17 cellular contexts compared by ENCODE assay signal in genomic region chr14:103684871-103685270, GRCh38.
"Had no signal": no experiment of that assay in that cellular context is flagged by ENCODE, and none has a peak within 500 bp of the region (broad histone marks: within the 10 kb centered on the region; RNA-seq: fewer than 3 reads in every experiment).

No MANE protein-coding gene starts in this region.

- H3K9me3 Mint-ChIP-seq: effector memory CD8-positive, alpha-beta T cell; stimulated activated naive B cell treated with anti-CD40 and anti-IgM and Interleukin-4, amounts not matched to agents 10 μg/mL and 1 μg/mL and 100 μg/mL, for 72 hours; stimulated activated naive CD8-positive, alpha-beta T cell treated with anti-CD3 and anti-CD28 coated beads, Interleukin-15, amount 100 ng/mL, for 72 hours had no signal

- H3K27me3 Mint-ChIP-seq: effector memory CD8-positive, alpha-beta T cell; naive thymus-derived CD8-positive, alpha-beta T cell; stimulated activated naive B cell treated with anti-CD40 and anti-IgM and Interleukin-4, amounts not matched to agents 10 μg/mL and 1 μg/mL and 100 μg/mL, for 72 hours; stimulated activated naive CD8-positive, alpha-beta T cell treated with anti-CD3 and anti-CD28 coated beads, Interleukin-15, amount 100 ng/mL, for 72 hours had no signal

- H3K4me3 Mint-ChIP-seq: effector memory CD8-positive, alpha-beta T cell; naive thymus-derived CD8-positive, alpha-beta T cell; stimulated activated naive B cell treated with anti-CD40 and anti-IgM and Interleukin-4, amounts not matched to agents 10 μg/mL and 1 μg/mL and 100 μg/mL, for 72 hours; stimulated activated naive CD8-positive, alpha-beta T cell treated with anti-CD3 and anti-CD28 coated beads, Interleukin-15, amount 100 ng/mL, for 72 hours had no signal

- ATAC-seq: effector memory CD8-positive, alpha-beta T cell; foreskin keratinocyte; left lobe of liver; mucosa of descending colon; naive thymus-derived CD8-positive, alpha-beta T cell; stimulated activated naive B cell treated with anti-CD40 and anti-IgM and Interleukin-4, amounts not matched to agents 10 μg/mL and 1 μg/mL and 100 μg/mL, for 72 hours; stimulated activated naive CD8-positive, alpha-beta T cell treated with anti-CD3 and anti-CD28 coated beads, Interleukin-15, amount 100 ng/mL, for 72 hours had no signal

- H3K27ac ChIP-seq: foreskin keratinocyte, neutrophil, thoracic aorta, transverse colon had no signal

- DNase-seq: effector memory CD8-positive, alpha-beta T cell; erythroblast; foreskin keratinocyte; heart right ventricle; hypothalamus; islet precursor cell; mucosa of descending colon; naive thymus-derived CD8-positive, alpha-beta T cell; stimulated activated CD4-positive, alpha-beta T cell treated with anti-CD3 and anti-CD28 coated beads, Interleukin-15, amount 100 ng/mL, for 24 hours; stimulated activated CD4-positive, alpha-beta T cell treated with anti-CD3 and anti-CD28 coated beads, Interleukin-1b, Interleukin-23, amount 100 ng/mL, for 48 hours; stimulated activated CD4-positive, alpha-beta T cell treated with anti-CD3 and anti-CD28 coated beads, Interleukin-4, amount 100 ng/mL, for 4 hours; stimulated activated naive B cell treated with anti-CD40 and anti-IgM and Interleukin-4, amounts not matched to agents 10 μg/mL and 1 μg/mL and 100 μg/mL, for 72 hours; stimulated activated naive CD8-positive, alpha-beta T cell treated with anti-CD3 and anti-CD28 coated beads, Interleukin-15, amount 100 ng/mL, for 72 hours; transverse colon had no signal

- H3K4me3 ChIP-seq: heart right ventricle, mucosa of descending colon, thoracic aorta, transverse colon had no signal

- H3K27me3 ChIP-seq: foreskin keratinocyte, heart right ventricle, neutrophil, transverse colon had no signal

- H3K4me1 ChIP-seq: foreskin keratinocyte had no signal

- H3K9me3 ChIP-seq: heart right ventricle, mucosa of descending colon, neutrophil, thoracic aorta, transverse colon had no signal

- H3K27ac Mint-ChIP-seq: stimulated activated naive B cell treated with anti-CD40 and anti-IgM and Interleukin-4, amounts not matched to agents 10 μg/mL and 1 μg/mL and 100 μg/mL, for 72 hours had no signal
